1 cellular context compared by ENCODE assay signal in the genomic region with DNA sequence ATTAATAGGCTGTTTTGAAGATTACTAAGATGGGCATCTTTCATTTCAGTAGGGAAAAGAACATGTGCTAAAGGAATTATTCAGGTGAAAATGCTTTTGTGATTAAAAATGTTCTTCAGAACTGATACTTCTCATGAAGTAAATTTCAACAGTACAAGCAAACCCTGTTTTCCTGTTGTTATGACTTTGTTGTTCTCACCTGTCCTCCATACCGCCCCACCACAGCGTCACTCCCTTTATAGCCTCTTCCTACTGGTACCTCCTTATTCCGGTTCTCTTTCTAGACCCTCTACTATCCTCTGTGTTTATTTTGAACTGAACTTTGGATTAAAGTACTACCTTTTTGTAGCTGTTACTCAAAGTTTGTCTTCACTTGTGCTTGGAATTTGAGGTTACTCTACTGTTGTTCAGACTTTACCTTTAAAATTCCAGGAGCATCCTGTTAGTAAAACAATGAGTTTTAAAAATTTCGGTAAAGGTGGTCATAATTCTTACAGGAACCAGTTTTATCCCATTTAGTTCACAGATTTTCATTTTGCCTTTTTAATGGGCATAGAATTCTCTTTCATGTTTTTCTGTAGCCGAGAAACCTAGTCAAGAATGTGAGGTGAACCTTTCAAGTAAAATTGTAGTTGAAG.
TF ChIP-seq lines count a peak whose summit lies in the region.

No MANE protein-coding gene starts in this region.

TF ChIP-seq in GM12891, 5 proteins besides CTCF, POLR2A, EP300 and RAD21:
- no peak for TF ChIP-seq SPI1 (IDR thresholded peaks at IDR 0.05; ENCODE audit: low read depth, low read length)
- TF ChIP-seq POLR2AphosphoS5 (IDR thresholded peaks at IDR 0.05; ENCODE audit: low read depth, low read length), result no peak
- TF ChIP-seq POU2F2 (IDR thresholded peaks at IDR 0.05; ENCODE audit: low read depth, low read length), result no peak
- no peak for TF ChIP-seq TAF1 (IDR thresholded peaks at IDR 0.05; ENCODE audit: low read depth, low read length)
- TF ChIP-seq PAX5 (IDR thresholded peaks at IDR 0.05; ENCODE audit: insufficient read depth, low read length, severe bottlenecking), result no peak
